In the genomic region with DNA sequence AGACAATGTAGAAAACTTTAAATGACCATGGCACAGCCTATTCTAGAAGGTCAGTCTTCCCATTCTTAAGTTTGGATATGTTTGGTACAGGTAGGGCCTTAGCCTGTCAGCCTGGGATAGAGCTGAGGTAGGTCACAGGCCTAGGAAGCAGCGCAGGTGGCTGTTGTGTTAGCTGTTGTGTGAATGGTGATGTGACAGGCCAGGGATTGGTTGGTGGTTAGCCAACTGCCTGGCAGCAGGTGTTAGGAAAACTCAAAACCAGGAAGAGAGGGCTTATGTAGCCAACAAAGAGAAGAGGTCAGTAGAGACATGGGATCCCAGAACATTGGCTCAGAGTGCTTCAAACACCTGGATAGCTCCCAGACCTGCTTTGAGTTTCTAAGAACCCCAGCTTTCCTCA, we compare ENCODE assay signal across 28 cellular contexts.
DNase-seq lines count a peak whose midpoint lies in the region; ATAC-seq and TF ChIP-seq lines count a peak whose summit lies in the region.
"Had no signal": no experiment of that assay in that cellular context is flagged by ENCODE, and none has a peak within 500 bp of the region (broad histone marks: within the 10 kb centered on the region; RNA-seq: fewer than 3 reads in every experiment).

No MANE protein-coding gene starts in this region.

- intact Hi-C loops in ascending aorta (cut with DNase I): no loop called here
- intact Hi-C loops in tibial artery (cut with DNase I; ENCODE audit: low total_unique reads): no loop called here

- no peak overlapping the region for H3K4me3 Mint-ChIP-seq in activated naive CD8-positive, alpha-beta T cell treated with anti-CD3 and anti-CD28 coated beads, Interleukin-2, amount 50 U/mL, for 24 hours
- no peak overlapping the region for H3K4me3 Mint-ChIP-seq in activated naive CD8-positive, alpha-beta T cell treated with anti-CD3 and anti-CD28 coated beads for 36 hours
- H3K4me3 Mint-ChIP-seq: CD14-positive monocyte; CD8-positive, alpha-beta memory T cell had no signal

- no peak overlapping the region for H3K27ac Mint-ChIP-seq in activated naive CD8-positive, alpha-beta T cell treated with anti-CD3 and anti-CD28 coated beads, Interleukin-2, amount 50 U/mL, for 24 hours
- H3K27ac Mint-ChIP-seq in activated naive CD8-positive, alpha-beta T cell treated with anti-CD3 and anti-CD28 coated beads for 36 hours: no peak overlapping the region
- H3K27ac Mint-ChIP-seq: CD8-positive, alpha-beta memory T cell had no signal

- no peaks in the 10 kb centered on the region for H3K9me3 Mint-ChIP-seq in activated naive CD8-positive, alpha-beta T cell treated with anti-CD3 and anti-CD28 coated beads, Interleukin-2, amount 50 U/mL, for 24 hours
- H3K9me3 Mint-ChIP-seq in activated naive CD8-positive, alpha-beta T cell treated with anti-CD3 and anti-CD28 coated beads for 36 hours: no peaks in the 10 kb centered on the region
- H3K9me3 Mint-ChIP-seq: CD8-positive, alpha-beta memory T cell had no signal

- peak; percentile 33 for ATAC-seq in activated naive CD8-positive, alpha-beta T cell treated with anti-CD3 and anti-CD28 coated beads, Interleukin-2, amount 50 U/mL, for 24 hours
- ATAC-seq in HG02571 (IDR thresholded peaks at IDR 0.05; ENCODE audit: unreplicated experiment) (no peak), GM21723 (IDR thresholded peaks at IDR 0.05; ENCODE audit: unreplicated experiment) (no peak)
- ATAC-seq: Right ventricle myocardium inferior had no signal

- no peaks in the 10 kb centered on the region for H3K4me1 Mint-ChIP-seq in activated naive CD8-positive, alpha-beta T cell treated with anti-CD3 and anti-CD28 coated beads, Interleukin-2, amount 50 U/mL, for 24 hours
- no peaks in the 10 kb centered on the region for H3K4me1 Mint-ChIP-seq in activated naive CD8-positive, alpha-beta T cell treated with anti-CD3 and anti-CD28 coated beads for 36 hours
- H3K4me1 Mint-ChIP-seq: CD8-positive, alpha-beta memory T cell had no signal

- H3K27ac ChIP-seq in ascending aorta (peak overlapping the region; percentile 76 to 77), tibial artery (peak overlapping the region; percentile 56 to 66)
- H3K27ac ChIP-seq: PC-9 had no signal

- peaks cover 7% of the 10 kb centered on the region for H3K27me3 Mint-ChIP-seq in activated naive CD8-positive, alpha-beta T cell treated with anti-CD3 and anti-CD28 coated beads, Interleukin-2, amount 50 U/mL, for 24 hours
- peaks cover 5% of the 10 kb centered on the region for H3K27me3 Mint-ChIP-seq in activated naive CD8-positive, alpha-beta T cell treated with anti-CD3 and anti-CD28 coated beads for 36 hours

- no peaks in the 10 kb centered on the region for H3K36me3 Mint-ChIP-seq in activated naive CD8-positive, alpha-beta T cell treated with anti-CD3 and anti-CD28 coated beads, Interleukin-2, amount 50 U/mL, for 24 hours (ENCODE audit: low read depth)
- no peaks in the 10 kb centered on the region for H3K36me3 Mint-ChIP-seq in activated naive CD8-positive, alpha-beta T cell treated with anti-CD3 and anti-CD28 coated beads for 36 hours
- H3K36me3 Mint-ChIP-seq: CD14-positive monocyte; CD8-positive, alpha-beta memory T cell had no signal

- H3K4me3 ChIP-seq in ascending aorta (no peak overlapping the region), tibial artery (no peak overlapping the region)
- H3K4me3 ChIP-seq: MG63, PC-9 had no signal

- H3K4me1 ChIP-seq in ascending aorta (peaks cover 0 to 6% of the 10 kb centered on the region in 2 donors), tibial artery (peaks cover 0 to 21% (median 3%) of the 10 kb centered on the region in 4 donors)
- H3K4me1 ChIP-seq: BE2C had no signal

- no peaks in the 10 kb centered on the region for H3K9me3 ChIP-seq in ascending aorta
- no peaks in the 10 kb centered on the region for H3K9me3 ChIP-seq in tibial artery
- H3K9me3 ChIP-seq: BE2C, MG63 had no signal

- H3K27me3 ChIP-seq in ascending aorta (no peaks in the 10 kb centered on the region), tibial artery (no peaks in the 10 kb centered on the region)
- H3K27me3 ChIP-seq: BE2C, MG63 had no signal

- H3K36me3 ChIP-seq in ascending aorta (no peaks in the 10 kb centered on the region), tibial artery (no peaks in the 10 kb centered on the region)
- H3K36me3 ChIP-seq: BE2C, MG63 had no signal

- TF ChIP-seq CTCF in ascending aorta (IDR thresholded peaks at IDR 0.05): no peak
- TF ChIP-seq CTCF in tibial artery (IDR thresholded peaks at IDR 0.05): no peak

- DNase-seq in activated naive CD8-positive, alpha-beta T cell treated with anti-CD3 and anti-CD28 coated beads, Interleukin-2, amount 50 U/mL, for 24 hours: no peak
- no peak for DNase-seq in activated naive CD8-positive, alpha-beta T cell treated with anti-CD3 and anti-CD28 coated beads for 36 hours
- DNase-seq in NCI-H2029 (lab: John Stamatoyannopoulos, UW): peak; percentile 78
- no peak for DNase-seq in ascending aorta (ENCODE audit: low spot score in 2 of 2)
- no peak for DNase-seq in tibial artery
- DNase-seq in medulla oblongata (ENCODE audit: extremely low spot score): no peak
- DNase-seq: 8988T; ACHN; BE2C; CD8-positive, alpha-beta memory T cell; DMS 273 treated with DMSO at 0.1 percent for 48 hours; DND-41; HCEC 1CT; IMR-90; KG1; MG63; NCI-H1105 treated with DMSO at 0.1 percent for 48 hours; NCI-H146; NCI-H2081; NCI-H345; NCI-H510A treated with DMSO at 0.1 percent for 48 hours; NCI-H748 treated with DMSO at 0.1 percent for 48 hours; NK-92 treated with Interleukin-12 subunit alpha and Interleukin-12 subunit beta, amount 100 ng/mL, for 24 hours; PC-9 had no signal
